In the genomic region with DNA sequence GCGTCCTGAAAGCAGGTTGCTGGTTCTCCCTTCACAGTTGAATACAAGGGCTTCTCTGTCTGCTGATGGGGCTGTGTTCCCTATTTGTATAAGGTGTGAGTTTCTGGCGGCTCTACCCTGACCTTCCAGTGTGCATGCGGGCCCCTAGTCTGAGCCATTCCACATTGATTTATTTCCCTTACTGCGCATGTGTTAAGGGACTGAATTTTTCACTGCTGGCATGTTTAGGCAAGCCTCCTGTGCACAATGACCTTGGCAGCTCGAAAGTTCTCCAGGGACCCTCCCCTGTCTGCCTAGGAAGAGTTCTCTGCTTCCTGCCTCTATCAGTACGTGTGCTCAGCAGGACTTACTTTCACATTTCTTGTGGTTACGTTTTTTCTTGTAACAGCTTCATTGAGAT, we compare ENCODE assay signal across 17 cellular contexts. TPM values are rescaled to one million over a fixed set of nuclear protein-coding genes. Genes with fewer than 3 reads are reported as not detected.
A peak's percentile ranks its signal among the peaks of the same experiment; 100 is the strongest.
DNase-seq lines count a peak whose midpoint lies in the region; ATAC-seq and TF ChIP-seq lines count a peak whose summit lies in the region.
"Had no signal": no experiment of that assay in that cellular context is flagged by ENCODE, and none has a peak within 500 bp of the region (broad histone marks: within the 10 kb centered on the region; RNA-seq: fewer than 3 reads in every experiment).

No MANE protein-coding gene starts in this region.

- no peaks in the 10 kb centered on the region for H3K9me3 ChIP-seq in GM23248 (ENCODE audit: low read depth)
- no peaks in the 10 kb centered on the region for H3K9me3 ChIP-seq in trophoblast cell (ENCODE audit: insufficient read depth, low read depth, low read length)
- H3K9me3 ChIP-seq: colonic mucosa, suprapubic skin had no signal

- CTCF ChIA-PET in activated CD8-positive, alpha-beta T cell treated with anti-CD3 and anti-CD28 coated beads for 36 hours (lab: Charles Lee) = interaction anchor here (1.4 to 2.0 kb wide), 3 partner anchors 96 to 341 kb away, joined by 3 to 4 read pairs (median 4); no protein-coding TSS in a partner anchor

- peak overlapping the region; percentile 41 for H2BK120ac ChIP-seq in trophoblast cell (ENCODE audit: insufficient read depth, low read length, poor library complexity)

- peaks cover 29% of the 10 kb centered on the region for H3K4me1 ChIP-seq in GM23248 (ENCODE audit: insufficient read depth)
- peaks cover 11 to 17% of the 10 kb centered on the region in 2 experiments for H3K4me1 ChIP-seq in trophoblast cell (ENCODE audit: control insufficient read depth in 1 of 2, insufficient read depth in 2 of 2, low read length in 2 of 2)
- H3K4me1 ChIP-seq: colonic mucosa had no signal

- in situ Hi-C loops in GM23248 (cut with MboI) = loop anchor here (10.0 kb wide), 1 partner anchor 198 kb away; no protein-coding TSS in a partner anchor

- H4K20me1 ChIP-seq in GM23248 (ENCODE audit: insufficient read depth) = no peaks in the 10 kb centered on the region

- H3K4me1 Mint-ChIP-seq in activated CD8-positive, alpha-beta T cell treated with anti-CD3 and anti-CD28 coated beads for 36 hours (ENCODE audit: low read depth) = peaks cover 21% of the 10 kb centered on the region
- H3K4me1 Mint-ChIP-seq in glutamatergic neuron (ENCODE audit: low read depth, unreplicated experiment) = peaks cover 43% of the 10 kb centered on the region

- POLR2A ChIA-PET in activated CD8-positive, alpha-beta T cell treated with anti-CD3 and anti-CD28 coated beads for 36 hours (lab: Charles Lee) = no interaction called here

- no peak overlapping the region for H2BK5ac ChIP-seq in trophoblast cell (ENCODE audit: low read depth, low read length, poor library complexity)

- WGBS in GM23248 (ENCODE audit: low coverage in 1 of 2, low lambda C conversion rate in 2 of 2, missing lambda C conversion rate in 2 of 2), 2 experiments = 87 to 91% methylated on average over 7 of the region's 7 CpGs
- no CpG with 5 or more reads among the region's 7 CpGs for WGBS in trophoblast cell (ENCODE audit: extremely low coverage, insufficient coverage, insufficient read length)

- H3K27me3 Mint-ChIP-seq in activated CD8-positive, alpha-beta T cell treated with anti-CD3 and anti-CD28 coated beads for 36 hours = no peaks in the 10 kb centered on the region
- H3K27me3 Mint-ChIP-seq in glutamatergic neuron (ENCODE audit: unreplicated experiment) = peaks cover 20% of the 10 kb centered on the region

- no peak overlapping the region for H3K14ac ChIP-seq in trophoblast cell (ENCODE audit: low read length)

- peak; percentile 24 for ATAC-seq in activated CD8-positive, alpha-beta T cell treated with anti-CD3 and anti-CD28 coated beads for 36 hours
- ATAC-seq in left lobe of liver = no peak
- ATAC-seq: Panc1 had no signal

- H2AFZ ChIP-seq in GM23248 = no peak overlapping the region
- H2AFZ ChIP-seq in trophoblast cell (ENCODE audit: insufficient read depth, low read length, poor library complexity) = peak overlapping the region; percentile 23
- H2AFZ ChIP-seq: parathyroid adenoma had no signal

- peak overlapping the region; percentile 68 for H3K18ac ChIP-seq in trophoblast cell (ENCODE audit: low read length)

- H3K4me3 Mint-ChIP-seq in activated CD8-positive, alpha-beta T cell treated with anti-CD3 and anti-CD28 coated beads for 36 hours = no peak overlapping the region
- peak overlapping the region; percentile 22 for H3K4me3 Mint-ChIP-seq in glutamatergic neuron (ENCODE audit: unreplicated experiment)

- H3K27me3 ChIP-seq in GM23248 (replicated peaks; ENCODE audit: insufficient read depth) (no peaks in the 10 kb centered on the region), trophoblast cell (ENCODE audit: insufficient read depth, low read length) (no peaks in the 10 kb centered on the region)
- H3K27me3 ChIP-seq: colonic mucosa, suprapubic skin had no signal

- H3K27ac Mint-ChIP-seq in activated CD8-positive, alpha-beta T cell treated with anti-CD3 and anti-CD28 coated beads for 36 hours = peak overlapping the region; percentile 42
- H3K27ac Mint-ChIP-seq in glutamatergic neuron (ENCODE audit: unreplicated experiment) = peak overlapping the region; percentile 3

- no peak overlapping the region for H3K23ac ChIP-seq in trophoblast cell (ENCODE audit: low read length)

- H3K4me3 ChIP-seq in GM23248 (no peak overlapping the region), trophoblast cell (ENCODE audit: low read depth, low read length) (no peak overlapping the region)
- H3K4me3 ChIP-seq: colonic mucosa, suprapubic skin had no signal

- H3K4me2 ChIP-seq in GM23248 (ENCODE audit: unreplicated experiment) (no peak overlapping the region), trophoblast cell (ENCODE audit: low read length) (no peak overlapping the region)

- peaks cover 10% of the 10 kb centered on the region for H3K79me1 ChIP-seq in trophoblast cell (ENCODE audit: low read length)

- no peak for TF ChIP-seq CTCF in activated CD8-positive, alpha-beta T cell treated with anti-CD3 and anti-CD28 coated beads for 36 hours (IDR thresholded peaks at IDR 0.05)
- TF ChIP-seq CTCF in glutamatergic neuron (IDR thresholded peaks at IDR 0.05; ENCODE audit: partially characterized antibody, unreplicated experiment) (no peak), GM10266 (IDR thresholded peaks at IDR 0.05; ENCODE audit: control insufficient read depth, insufficient read depth, low read depth, missing control alignments) (no peak)

- H3K9me3 Mint-ChIP-seq in activated CD8-positive, alpha-beta T cell treated with anti-CD3 and anti-CD28 coated beads for 36 hours = no peaks in the 10 kb centered on the region
- H3K9me3 Mint-ChIP-seq in glutamatergic neuron (ENCODE audit: unreplicated experiment) = peaks cover 33% of the 10 kb centered on the region

- peaks cover 6% of the 10 kb centered on the region; the same call in 1 of the 2 replicates for H3K36me3 ChIP-seq in GM23248 (ENCODE audit: low read depth)
- peaks cover 12 to 14% of the 10 kb centered on the region in 2 experiments for H3K36me3 ChIP-seq in trophoblast cell (ENCODE audit: control insufficient read depth in 1 of 2, insufficient read depth in 2 of 2, low read length in 2 of 2)
- H3K36me3 ChIP-seq: colonic mucosa had no signal

- DNase-seq in GM23248 (no peak), glutamatergic neuron (no peak), trophoblast cell (no peak), AG20443 (ENCODE audit: low spot score) (no peak), left lobe of liver (ENCODE audit: low spot score) (no peak), hippocampal formation (lab: John Stamatoyannopoulos, UW) (no peak), GM10266 (ENCODE audit: extremely low spot score) (no peak)
- no peak for DNase-seq in activated CD8-positive, alpha-beta T cell treated with anti-CD3 and anti-CD28 coated beads for 36 hours
- DNase-seq: activated CD4-positive, CD25-positive, alpha-beta regulatory T cell; C1 segment of cervical spinal cord; colonic mucosa; HCEC 1CT; NCI-H1417; NCI-H526 treated with DMSO at 0.1 percent for 48 hours had no signal

- peaks cover 5% of the 10 kb centered on the region for H3K36me3 Mint-ChIP-seq in activated CD8-positive, alpha-beta T cell treated with anti-CD3 and anti-CD28 coated beads for 36 hours (ENCODE audit: low read depth)
- peaks cover 7% of the 10 kb centered on the region for H3K36me3 Mint-ChIP-seq in glutamatergic neuron (ENCODE audit: unreplicated experiment)

- peak overlapping the region; percentile 39 for H4K91ac ChIP-seq in trophoblast cell (ENCODE audit: low read depth, low read length)

- no peak overlapping the region for H4K12ac ChIP-seq in trophoblast cell (ENCODE audit: low read depth, low read length)

- H3F3A ChIP-seq in GM23248 (ENCODE audit: insufficient read depth) = peaks cover 38% of the 10 kb centered on the region

- H3K9ac ChIP-seq in GM23248 (no peak overlapping the region), trophoblast cell (ENCODE audit: low read length) (no peak overlapping the region)
- H3K9ac ChIP-seq: parathyroid adenoma had no signal

- peak overlapping the region; percentile 15 for H3K4ac ChIP-seq in trophoblast cell (ENCODE audit: low read depth, low read length)

- peak overlapping the region; percentile 22 for H2AK5ac ChIP-seq in trophoblast cell (ENCODE audit: low read length)

- no peaks in the 10 kb centered on the region for H3K9me2 ChIP-seq in GM23248 (ENCODE audit: insufficient read depth)

- H3K27ac ChIP-seq in GM23248 (peak overlapping the region; percentile 58; the same call in 1 of the 2 replicates), trophoblast cell (ENCODE audit: low read depth, low read length) (no peak overlapping the region)
- H3K27ac ChIP-seq: colonic mucosa, parathyroid adenoma had no signal

- H4K8ac ChIP-seq in trophoblast cell (ENCODE audit: low read depth, low read length) = no peak overlapping the region

- H3K79me2 ChIP-seq in GM23248 (ENCODE audit: insufficient read depth) = peaks cover 80% of the 10 kb centered on the region
- peaks cover 2% of the 10 kb centered on the region for H3K79me2 ChIP-seq in trophoblast cell (ENCODE audit: control insufficient read depth, insufficient read depth, low read length, poor library complexity)

- intact Hi-C loops in activated CD8-positive, alpha-beta T cell treated with anti-CD3 and anti-CD28 coated beads for 36 hours (cut with micrococcal nuclease) = no loop called here

- peak overlapping the region; percentile 75 for H2BK12ac ChIP-seq in trophoblast cell (ENCODE audit: low read length)

RNA-seq across cellular contexts. Expression of a gene that starts 11.4 kb away (rescaled TPM):
- 41.5 and 51.0 TPM in 2 replicates for total RNA-seq in GM23248 (2014; rRNA removed; shearing (Covaris generic))
- polyA plus RNA-seq in GM23248 (2016; fragmentation: Nextera tagmentation; extraction: Ambion mirVana) = 13.6 and 13.7 TPM in 2 replicates
- 10 to 100 TPM; 24.1 to 24.3 TPM for total RNA-seq in activated CD8-positive, alpha-beta T cell treated with anti-CD3 and anti-CD28 coated beads for 36 hours
- 308 TPM for total RNA-seq in glutamatergic neuron (ENCODE audit: unreplicated experiment)
- polyA plus RNA-seq in trophoblast cell (2013) = 43.4 and 43.5 TPM in 2 replicates
- 11.2 TPM for total RNA-seq in left lobe of liver
